ENCODE assay signal across 11 cellular contexts in genomic region chr2:70440621-70441020, GRCh38.
DNase-seq lines count a peak whose midpoint lies in the region; ATAC-seq, FAIRE-seq and TF ChIP-seq lines count a peak whose summit lies in the region.
"Had no signal": no experiment of that assay in that cellular context is flagged by ENCODE, and none has a peak within 500 bp of the region (broad histone marks: within the 10 kb centered on the region; RNA-seq: fewer than 3 reads in every experiment).

No MANE protein-coding gene starts in this region.

- peak in 5 of 6 experiments; percentile 9 to 74 (median 74) for DNase-seq in stimulated activated naive CD4-positive, alpha-beta T cell (lab: John Stamatoyannopoulos, UW)
- DNase-seq in stimulated activated naive CD4-positive, alpha-beta T cell treated with Interleukin-2 at 50 U/mL for 16 hours (lab: John Stamatoyannopoulos, UW), result no peak
- peak; percentile 32 for DNase-seq in activated CD4-positive, alpha-beta T cell treated with anti-CD3 and anti-CD28 coated beads, Interleukin-2, amount 50 U/mL, for 1 hour
- DNase-seq in endothelial cell of umbilical vein (ENCODE audit: low read depth, low spot score) (no peak), hepatic stellate cell (ENCODE audit: low spot score) (no peak), HAP-1 (ENCODE audit: low spot score in 2 of 2) (no peak), HUDEP-2 (lab: John Stamatoyannopoulos, UW; ENCODE audit: unreplicated experiment in 76 of 76) (no peak)
- DNase-seq: caudate nucleus, NCI-H2171 had no signal

- H2AFZ ChIP-seq in endothelial cell of umbilical vein (ENCODE audit: low read depth, low read length), result no peak overlapping the region

- H3K27ac ChIP-seq in endothelial cell of umbilical vein (ENCODE audit: insufficient read depth, low read depth, low read length), result no peak overlapping the region

- in situ Hi-C loops in HAP-1 (cut with MboI; ENCODE audit: low sequenced_read_pairs), result no loop called here

- H3K9ac ChIP-seq in endothelial cell of umbilical vein (replicated peaks; ENCODE audit: extremely low read depth, insufficient read depth, low read length), result no peak overlapping the region

- H3K9me1 ChIP-seq in endothelial cell of umbilical vein (replicated peaks; ENCODE audit: control insufficient read depth, extremely low read depth, insufficient read depth, low read length), result no peaks in the 10 kb centered on the region

- H3K4me3 ChIP-seq in endothelial cell of umbilical vein (replicated peaks in 1 of 3; ENCODE audit: insufficient read depth in 1 of 3, low read depth in 1 of 3, low read length in 3 of 3) (no peak overlapping the region), HAP-1 (no peak overlapping the region)
- H3K4me3 ChIP-seq: K562 had no signal

- H3K9me3 ChIP-seq in endothelial cell of umbilical vein (replicated peaks; ENCODE audit: control insufficient read depth, insufficient read depth, low read length) (no peaks in the 10 kb centered on the region), HAP-1 (no peaks in the 10 kb centered on the region)

- BruUV-seq in endothelial cell of umbilical vein (replicated peaks; lab: Mats Ljungman, UMichigan), result no TSS peak

- TF ChIP-seq CTCF in endothelial cell of umbilical vein (IDR thresholded peaks at IDR 0.05; ENCODE audit: extremely low read depth in 1 of 2, insufficient read depth in 1 of 2, low read depth in 1 of 2, low read length in 2 of 2), result no peak

- no peaks in the 10 kb centered on the region for H3K36me3 ChIP-seq in endothelial cell of umbilical vein (ENCODE audit: control insufficient read depth in 2 of 2, extremely low read depth in 1 of 2, insufficient read depth in 2 of 2, low read length in 2 of 2)
- no peaks in the 10 kb centered on the region for H3K36me3 ChIP-seq in HAP-1 (replicated peaks)

- H4K20me1 ChIP-seq in endothelial cell of umbilical vein (replicated peaks; ENCODE audit: control insufficient read depth, extremely low read depth, insufficient read depth, low read length), result no peaks in the 10 kb centered on the region

- intact Hi-C loops in endothelial cell of umbilical vein (cut with micrococcal nuclease), result loop anchor here (1.0 to 10.0 kb wide), 2 partner anchors 32 to 96 kb away; no protein-coding TSS in a partner anchor

- CTCF ChIA-PET in endothelial cell of umbilical vein (lab: Charles Lee), result interaction anchor here (1.1 to 1.2 kb wide), 2 partner anchors 9 to 137 kb away, joined by 3 to 4 read pairs; no protein-coding TSS in a partner anchor

- POLR2A ChIA-PET in endothelial cell of umbilical vein (lab: Charles Lee), result no interaction called here

- H3K79me2 ChIP-seq in endothelial cell of umbilical vein (ENCODE audit: control insufficient read depth, insufficient read depth, low read length), result no peaks in the 10 kb centered on the region

- ATAC-seq in HG02588 (IDR thresholded peaks at IDR 0.05; ENCODE audit: unreplicated experiment), result no peak
- ATAC-seq: K562 had no signal

- FAIRE-seq in endothelial cell of umbilical vein (lab: Jason Lieb, UNC), result peak; percentile 49
- FAIRE-seq: K562 had no signal

- H3K4me2 ChIP-seq in endothelial cell of umbilical vein (ENCODE audit: insufficient read depth, low read length), result no peak overlapping the region

- H3K4me1 ChIP-seq in endothelial cell of umbilical vein (ENCODE audit: control insufficient read depth, extremely low read depth, insufficient read depth, low read length), result no peaks in the 10 kb centered on the region
- no peaks in the 10 kb centered on the region for H3K4me1 ChIP-seq in HAP-1

- no peak for TF ChIP-seq POLR2A in endothelial cell of umbilical vein (IDR thresholded peaks at IDR 0.05; ENCODE audit: low read depth, low read length)

- dilution Hi-C loops in endothelial cell of umbilical vein (cut with MboI; ENCODE audit: extremely low pct_ligation_motif_present, low sequenced_read_pairs), result no loop called here

- peaks cover 2 to 11% of the 10 kb centered on the region in 2 experiments for H3K27me3 ChIP-seq in endothelial cell of umbilical vein (ENCODE audit: control insufficient read depth in 2 of 2, insufficient read depth in 2 of 2, low read length in 2 of 2)
- H3K27me3 ChIP-seq in HAP-1 (ENCODE audit: low read depth), result no peaks in the 10 kb centered on the region

TF ChIP-seq in endothelial cell of umbilical vein, 7 proteins besides CTCF, POLR2A, EP300 and RAD21:
- TF ChIP-seq GATA2 (IDR thresholded peaks at IDR 0.05; ENCODE audit: insufficient read depth, insufficient read length, low read depth, low read length) (no peak), EZH2 (IDR thresholded peaks at IDR 0.05; ENCODE audit: borderline replicate concordance, low read depth, low read length, severe bottlenecking) (no peak), MYC (IDR thresholded peaks at IDR 0.05; ENCODE audit: low read depth, low read length) (no peak), JUN (IDR thresholded peaks at IDR 0.05; ENCODE audit: borderline replicate concordance, insufficient read depth, insufficient read length, low read depth) (no peak), FOS (IDR thresholded peaks at IDR 0.05; ENCODE audit: borderline replicate concordance, insufficient read depth, low read length) (no peak), POLR2AphosphoS5 (IDR thresholded peaks at IDR 0.05; ENCODE audit: insufficient read depth, low read depth, low read length) (no peak)
- TF ChIP-seq, protein P1, sequence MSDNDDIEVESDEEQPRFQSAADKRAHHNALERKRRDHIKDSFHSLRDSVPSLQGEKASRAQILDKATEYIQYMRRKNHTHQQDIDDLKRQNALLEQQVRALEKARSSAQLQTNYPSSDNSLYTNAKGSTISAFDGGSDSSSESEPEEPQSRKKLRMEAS (IDR thresholded peaks at IDR 0.05; ENCODE audit: insufficient read depth, insufficient read length), result no peak

Comparison
In these comparisons a context has a peak if more than half of its experiments do, and no peak if none do; other contexts are left out.
1. DNase-seq: peak in stimulated activated naive CD4-positive, alpha-beta T cell (5 of 6) and activated CD4-positive, alpha-beta T cell treated with anti-CD3 and anti-CD28 coated beads, Interleukin-2, amount 50 U/mL, for 1 hour (single experiment); none in stimulated activated naive CD4-positive, alpha-beta T cell treated with Interleukin-2 at 50 U/mL for 16 hours (single experiment), endothelial cell of umbilical vein (single experiment), hepatic stellate cell (single experiment), HAP-1 (0 of 2) and HUDEP-2 (0 of 76).